Comparison of ENCODE assay signal across 8 cellular contexts in the genomic region with DNA sequence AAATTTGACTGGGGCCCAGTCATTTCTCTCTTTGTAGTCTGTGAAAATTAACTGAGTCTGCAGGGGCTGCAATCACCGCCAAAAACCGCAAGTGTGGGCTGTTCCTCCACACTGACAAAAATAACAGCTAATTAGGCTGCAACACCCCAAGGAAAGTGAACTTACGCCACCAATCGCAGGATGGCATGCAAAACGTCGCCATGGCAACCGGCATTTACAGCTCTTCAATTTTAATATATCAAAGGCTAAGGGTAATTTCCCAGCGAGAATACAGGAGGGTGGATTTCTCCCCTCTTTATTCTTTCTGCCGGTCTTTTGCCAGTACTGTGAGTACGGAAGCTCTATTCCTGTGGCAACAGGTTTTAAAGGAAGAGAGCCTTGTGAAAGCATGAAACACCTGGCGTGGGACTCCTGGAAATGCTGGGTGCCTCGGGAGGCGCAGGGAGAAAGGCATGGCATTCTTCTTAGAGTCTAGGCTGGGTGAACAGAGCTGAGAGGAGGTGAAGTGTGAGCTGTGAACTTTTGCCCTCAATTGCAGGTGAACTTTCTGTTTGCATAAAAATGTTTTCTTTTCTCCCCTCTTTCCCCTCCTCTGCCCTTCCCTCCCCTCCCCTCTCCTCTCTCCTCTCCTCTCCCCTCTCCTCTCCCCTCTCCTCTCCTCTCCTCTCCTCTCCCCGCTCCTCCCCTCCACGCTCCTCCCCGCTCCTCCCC.
DNase-seq lines count a peak whose midpoint lies in the region; ATAC-seq and TF ChIP-seq lines count a peak whose summit lies in the region.

No MANE protein-coding gene starts in this region.

- H3K4me1 Mint-ChIP-seq in endothelial cell (ENCODE audit: unreplicated experiment) = peaks cover 7% of the 10 kb centered on the region

- no peaks in the 10 kb centered on the region for H3K36me3 Mint-ChIP-seq in endothelial cell (ENCODE audit: low read depth, unreplicated experiment)

- ATAC-seq in GM18907 (IDR thresholded peaks at IDR 0.05; ENCODE audit: unreplicated experiment) (peak; percentile 85), HG02943 (IDR thresholded peaks at IDR 0.05; ENCODE audit: low read depth, unreplicated experiment) (peak; percentile 76)

- TF ChIP-seq CTCF in endothelial cell (IDR thresholded peaks at IDR 0.05; ENCODE audit: unreplicated experiment) = no peak

- no peak overlapping the region for H3K4me3 Mint-ChIP-seq in endothelial cell (ENCODE audit: unreplicated experiment)

- H3K27ac Mint-ChIP-seq in endothelial cell (ENCODE audit: unreplicated experiment) = no peak overlapping the region

- peak; percentile 66 for DNase-seq in NCI-H2171 treated with DMSO at 0.1 percent for 48 hours (lab: John Stamatoyannopoulos, UW)
- peak; percentile 78 to 86 for DNase-seq in activated CD4-positive, alpha-beta T cell treated with anti-CD3 and anti-CD28 coated beads, Interleukin-2, amount 50 U/mL, for 48 hours
- peak; percentile 5 for DNase-seq in endothelial cell (ENCODE audit: low spot score)
- DNase-seq in stimulated activated CD4-positive, alpha-beta T cell treated with anti-CD3 and anti-CD28 coated beads, Interleukin-1b, Interleukin-23, amount 100 ng/mL, for 1 hour (ENCODE audit: low read depth in 2 of 2) = peak; percentile 37 to 63
- no peak for DNase-seq in NCI-H345 (lab: John Stamatoyannopoulos, UW)
- no peak for DNase-seq in A172 (ENCODE audit: low spot score)

- H3K9me3 Mint-ChIP-seq in endothelial cell (ENCODE audit: unreplicated experiment) = no peaks in the 10 kb centered on the region

- H3K27me3 Mint-ChIP-seq in endothelial cell (ENCODE audit: unreplicated experiment) = peaks cover 2% of the 10 kb centered on the region

Comparison
In these comparisons a context has a peak if more than half of its experiments do, and no peak if none do; other contexts are left out.
1. DNase-seq: peak in NCI-H2171 treated with DMSO at 0.1 percent for 48 hours (single experiment), activated CD4-positive, alpha-beta T cell treated with anti-CD3 and anti-CD28 coated beads, Interleukin-2, amount 50 U/mL, for 48 hours (2 of 2), endothelial cell (single experiment) and stimulated activated CD4-positive, alpha-beta T cell treated with anti-CD3 and anti-CD28 coated beads, Interleukin-1b, Interleukin-23, amount 100 ng/mL, for 1 hour (2 of 2); none in NCI-H345 (single experiment) and A172 (single experiment).